In genomic region chr16:86080982-86081381, GRCh38 we compare ENCODE assay signal across 32 cellular contexts.
"Had no signal": no experiment of that assay in that cellular context is flagged by ENCODE, and none has a peak within 500 bp of the region (broad histone marks: within the 10 kb centered on the region; RNA-seq: fewer than 3 reads in every experiment).

No MANE protein-coding gene starts in this region.

- H3K27ac ChIP-seq: esophagus squamous epithelium, gastroesophageal sphincter, WERI-Rb-1 had no signal

- FAIRE-seq: astrocyte, colon had no signal

- H3K36me3 Mint-ChIP-seq: activated CD8-positive, alpha-beta memory T cell treated with anti-CD3 and anti-CD28 coated beads, Interleukin-2, amount 10 ng/mL, durations not matched to agents 7 days and 5 days; activated naive CD8-positive, alpha-beta T cell had no signal

- DNase-seq: activated B cell treated with CpG ODN at 0.5 μM for 24 hours; activated CD4-positive, alpha-beta T cell treated with anti-CD3 and anti-CD28 coated beads for 48 hours; activated CD4-positive, alpha-beta T cell treated with anti-CD3 and anti-CD28 coated beads, Interleukin-2, amount 50 U/mL, for 1 hour; activated CD4-positive, alpha-beta T cell treated with anti-CD3 and anti-CD28 coated beads, Interleukin-2, amount 50 U/mL, for 48 hours; activated CD8-positive, alpha-beta memory T cell treated with anti-CD3 and anti-CD28 coated beads, Interleukin-2, amount 10 ng/mL, durations not matched to agents 7 days and 5 days; activated CD8-positive, alpha-beta T cell treated with anti-CD3 and anti-CD28 coated beads for 36 hours; activated gamma-delta T cell treated with Interleukin-2 at 50 U/mL for 16 hours; activated naive CD4-positive, alpha-beta T cell treated with anti-CD3 and anti-CD28 coated beads, Interleukin-2, amount 50 U/mL, for 16 hours; activated naive CD4-positive, alpha-beta T cell treated with Interleukin-2 at 50 U/mL for 16 hours; activated T-cell treated with anti-CD3 and anti-CD28 coated beads, Interleukin-2, amount 50 U/mL, for 1 hour; activated T-cell treated with anti-CD3 and anti-CD28 coated beads, Interleukin-2, amount 50 U/mL, for 48 hours; amniotic stem cell; anterior cingulate cortex; caudate nucleus; cortex of kidney; dermis blood vessel endothelial cell; effector CD4-positive, alpha-beta T cell; effector memory CD8-positive, alpha-beta T cell; esophagus squamous epithelium; foreskin melanocyte; T-helper 1 cell; T-helper 17 cell; T1000; WERI-Rb-1 had no signal

- H3K4me1 ChIP-seq: esophagus squamous epithelium, gastroesophageal sphincter had no signal

- H3K9me3 Mint-ChIP-seq: activated B cell treated with CpG ODN at 0.5 μM for 24 hours; activated CD8-positive, alpha-beta T cell treated with anti-CD3 and anti-CD28 coated beads for 36 hours; activated T-helper 1 cell treated with anti-CD3 and anti-CD28 coated beads, Interleukin-12 subunit alpha, Interleukin-12 subunit beta, Interleukin-2, Interleukin-4 antibody, amounts not matched to agents 30 ng/mL and 10 ng/mL and 1 ng/mL, durations not matched to agents 14 hours and 24 hours and 36 hours; activated T-helper 2 cell treated with anti-CD3 and anti-CD28 coated beads, Interferon-gamma antibody, Interleukin-2, Interleukin-4, amounts not matched to agents 10 μg/mL and 5 μg/mL and 100 μg/mL, durations not matched to agents 14 hours and 24 hours and 36 hours; effector memory CD8-positive, alpha-beta T cell; T-helper 2 cell treated with Interferon-gamma antibody and Interleukin-4, amounts not matched to agents 5 μg/mL and 100 μg/mL, for 36 hours had no signal

- ATAC-seq: activated CD4-positive, CD25-positive, alpha-beta regulatory T cell treated with anti-CD3 and anti-CD28 coated beads, Interleukin-2, amount 50 U/mL, for 24 hours; activated CD8-positive, alpha-beta memory T cell treated with anti-CD3 and anti-CD28 coated beads, Interleukin-2, amount 10 ng/mL, durations not matched to agents 7 days and 5 days; activated CD8-positive, alpha-beta T cell treated with anti-CD3 and anti-CD28 coated beads for 36 hours; effector memory CD8-positive, alpha-beta T cell; gastroesophageal sphincter; T-helper 17 cell had no signal

- H3K27ac Mint-ChIP-seq: activated B cell treated with CpG ODN at 0.5 μM for 24 hours; activated CD8-positive, alpha-beta memory T cell treated with anti-CD3 and anti-CD28 coated beads, Interleukin-2, amount 10 ng/mL, durations not matched to agents 7 days and 5 days; activated CD8-positive, alpha-beta T cell treated with anti-CD3 and anti-CD28 coated beads for 36 hours; activated naive CD8-positive, alpha-beta T cell; activated T-helper 1 cell treated with anti-CD3 and anti-CD28 coated beads, Interleukin-12 subunit alpha, Interleukin-12 subunit beta, Interleukin-2, Interleukin-4 antibody, amounts not matched to agents 30 ng/mL and 10 ng/mL and 1 ng/mL, durations not matched to agents 14 hours and 24 hours and 36 hours; activated T-helper 2 cell treated with anti-CD3 and anti-CD28 coated beads, Interferon-gamma antibody, Interleukin-2, Interleukin-4, amounts not matched to agents 10 μg/mL and 5 μg/mL and 100 μg/mL, durations not matched to agents 14 hours and 24 hours and 36 hours; effector memory CD8-positive, alpha-beta T cell; T-helper 17 cell; T-helper 2 cell treated with Interferon-gamma antibody and Interleukin-4, amounts not matched to agents 5 μg/mL and 100 μg/mL, for 36 hours had no signal

- H3K27me3 ChIP-seq: gastroesophageal sphincter had no signal

- H3K4me3 ChIP-seq: esophagus squamous epithelium, gastroesophageal sphincter had no signal

- H3K4me1 Mint-ChIP-seq: activated B cell treated with CpG ODN at 0.5 μM for 24 hours, T-helper 17 cell had no signal

- H3K4me3 Mint-ChIP-seq: activated B cell treated with CpG ODN at 0.5 μM for 24 hours; activated CD8-positive, alpha-beta memory T cell treated with anti-CD3 and anti-CD28 coated beads, Interleukin-2, amount 10 ng/mL, durations not matched to agents 7 days and 5 days; activated CD8-positive, alpha-beta T cell treated with anti-CD3 and anti-CD28 coated beads for 36 hours; activated naive CD8-positive, alpha-beta T cell; activated T-helper 1 cell treated with anti-CD3 and anti-CD28 coated beads, Interleukin-12 subunit alpha, Interleukin-12 subunit beta, Interleukin-2, Interleukin-4 antibody, amounts not matched to agents 30 ng/mL and 10 ng/mL and 1 ng/mL, durations not matched to agents 14 hours and 24 hours and 36 hours; effector memory CD8-positive, alpha-beta T cell; T-helper 17 cell; T-helper 2 cell treated with Interferon-gamma antibody and Interleukin-4, amounts not matched to agents 5 μg/mL and 100 μg/mL, for 36 hours had no signal

- H3K36me3 ChIP-seq: esophagus squamous epithelium, gastroesophageal sphincter, WERI-Rb-1 had no signal

- H3K9me3 ChIP-seq: esophagus squamous epithelium, gastroesophageal sphincter had no signal
